Comparison of ENCODE assay signal across 26 cellular contexts in genomic region chr6:68650142-68650541, GRCh38. TPM values are rescaled to one million over a fixed set of nuclear protein-coding genes. Genes with fewer than 3 reads are reported as not detected.
"Had no signal": no experiment of that assay in that cellular context is flagged by ENCODE, and none has a peak within 500 bp of the region (broad histone marks: within the 10 kb centered on the region; RNA-seq: fewer than 3 reads in every experiment).

No MANE protein-coding gene starts in this region.

- H3K9me3 ChIP-seq: colonic mucosa, esophagus squamous epithelium, gastrocnemius medialis, heart right ventricle, left lung, lower lobe of right lung, mucosa of descending colon had no signal

- H3K4me1 ChIP-seq: colonic mucosa, esophagus squamous epithelium, left lung, lower lobe of right lung had no signal

- H3K27me3 ChIP-seq: colonic mucosa, esophagus squamous epithelium, gastrocnemius medialis, heart right ventricle, left lung had no signal

- FAIRE-seq: endometrium had no signal

- H3K4me3 ChIP-seq: colonic mucosa, esophagus squamous epithelium, gastrocnemius medialis, heart right ventricle, left lung, lower lobe of right lung, mucosa of descending colon had no signal

- H3K27ac ChIP-seq: colonic mucosa, epithelial cell of prostate, esophagus squamous epithelium, left lung, lower lobe of right lung had no signal

- DNase-seq: colonic mucosa; cortex of kidney; effector CD8-positive, alpha-beta T cell; effector memory CD8-positive, alpha-beta T cell; erythroblast; esophagus squamous epithelium; foreskin melanocyte; gastrocnemius medialis; glutamatergic neuron; heart right ventricle; hypothalamus; immature natural killer cell; islet precursor cell; left cardiac atrium; left lung; lower lobe of right lung; mesenchymal stem cell; mucosa of descending colon; naive B cell; naive thymus-derived CD8-positive, alpha-beta T cell had no signal

- H3K36me3 ChIP-seq: colonic mucosa, esophagus squamous epithelium, gastrocnemius medialis, heart right ventricle, left lung, lower lobe of right lung had no signal

- ATAC-seq: effector memory CD8-positive, alpha-beta T cell; esophagus mucosa; gastrocnemius medialis; heart right ventricle; left lung; lower lobe of right lung; mucosa of descending colon; naive thymus-derived CD8-positive, alpha-beta T cell had no signal

RNA-seq across cellular contexts. Expression of gene ADGRB3, which starts 15.1 kb away (rescaled TPM):
- total RNA-seq: dermis microvascular lymphatic vessel endothelial cell; glomerular endothelial cell; lung microvascular endothelial cell; naive thymus-derived CD8-positive, alpha-beta T cell had no signal
- polyA plus RNA-seq: immature natural killer cell; naive thymus-derived CD8-positive, alpha-beta T cell had no signal
